Comparison of ENCODE assay signal across 1 cellular context in genomic region chr15:39171944-39172368, GRCh38.
TF ChIP-seq lines count a peak whose summit lies in the region.

No MANE protein-coding gene starts in this region.

TF ChIP-seq in HepG2, 621 proteins besides CTCF, POLR2A, EP300 and RAD21 (continued from another document and continues in another):
- TF ChIP-seq ZHX1 (CRISPR knock-in tag; IDR thresholded peaks at IDR 0.05; ENCODE audit: low read depth) (no peak), ZNF225 (CRISPR knock-in tag; IDR thresholded peaks at IDR 0.05) (no peak), RXRB (CRISPR knock-in tag; IDR thresholded peaks at IDR 0.05; ENCODE audit: borderline replicate concordance) (peak; percentile 23; the same call in 1 of the 2 replicates), ZFP1 (CRISPR knock-in tag; IDR thresholded peaks at IDR 0.05) (no peak), PITX1 (CRISPR knock-in tag; IDR thresholded peaks at IDR 0.05) (0 out of 2 replicates have a peak, but pooled peaks have one; percentile 18), FOSL2 (CRISPR knock-in tag; IDR thresholded peaks at IDR 0.05) (peak; percentile 88), CBFB (CRISPR knock-in tag; IDR thresholded peaks at IDR 0.05) (0 out of 2 replicates have a peak, but pooled peaks have one; percentile 50), ELF1 (CRISPR knock-in tag; IDR thresholded peaks at IDR 0.05) (peak; percentile 15; the same call in 1 of the 2 replicates), HOMEZ (CRISPR knock-in tag; IDR thresholded peaks at IDR 0.05; ENCODE audit: low read depth) (peak; percentile 83), ZNF564 (CRISPR knock-in tag; IDR thresholded peaks at IDR 0.05) (no peak), ZNF367 (CRISPR knock-in tag; IDR thresholded peaks at IDR 0.05; ENCODE audit: borderline replicate concordance) (no peak), ZNF430 (CRISPR knock-in tag; IDR thresholded peaks at IDR 0.05) (0 out of 2 replicates have a peak, but pooled peaks have one; percentile 26), ZNF572 (CRISPR knock-in tag; IDR thresholded peaks at IDR 0.05) (no peak), ARID5B (CRISPR knock-in tag; IDR thresholded peaks at IDR 0.05) (peak; percentile 61; the same call in 1 of the 2 replicates), NFIC (IDR thresholded peaks at IDR 0.05; ENCODE audit: low read length) (peak; percentile 43; the same call in 1 of the 2 replicates), RARA (CRISPR knock-in tag; IDR thresholded peaks at IDR 0.05) (0 out of 2 replicates have a peak, but pooled peaks have one; percentile 14), HNF4A (CRISPR knock-in tag; IDR thresholded peaks at IDR 0.05) (0 out of 2 replicates have a peak, but pooled peaks have one; percentile 4), BCL6 (CRISPR knock-in tag; IDR thresholded peaks at IDR 0.05) (0 out of 2 replicates have a peak, but pooled peaks have one; percentile 23), KLF15 (CRISPR knock-in tag; IDR thresholded peaks at IDR 0.05; ENCODE audit: borderline replicate concordance) (no peak), TEAD3 (CRISPR knock-in tag; optimal IDR thresholded peaks at IDR 0.05; ENCODE audit: borderline replicate concordance) (peak; percentile 72), SNAPC5 (CRISPR knock-in tag; IDR thresholded peaks at IDR 0.05; ENCODE audit: borderline replicate concordance) (no peak), BATF2 (CRISPR knock-in tag; IDR thresholded peaks at IDR 0.05) (no peak), ATF2 (CRISPR knock-in tag; IDR thresholded peaks at IDR 0.05) (0 out of 2 replicates have a peak, but pooled peaks have one; percentile 20), HMG20A (CRISPR knock-in tag; IDR thresholded peaks at IDR 0.05; ENCODE audit: borderline replicate concordance) (peak; percentile 28; the same call in 1 of the 2 replicates), ZBTB40 (IDR thresholded peaks at IDR 0.05) (no peak), ZBTB40 (CRISPR knock-in tag; IDR thresholded peaks at IDR 0.05) (no peak), THAP11 (CRISPR knock-in tag; IDR thresholded peaks at IDR 0.05) (0 out of 2 replicates have a peak, but pooled peaks have one; percentile 27), ZBTB25 (CRISPR knock-in tag; IDR thresholded peaks at IDR 0.05) (peak; percentile 49; the same call in 1 of the 2 replicates), ELF3 (CRISPR knock-in tag; IDR thresholded peaks at IDR 0.05) (0 out of 2 replicates have a peak, but pooled peaks have one; percentile 40), MIER3 (CRISPR knock-in tag; IDR thresholded peaks at IDR 0.05; ENCODE audit: borderline replicate concordance) (peak; percentile 44; the same call in 1 of the 2 replicates), TFAP4 (IDR thresholded peaks at IDR 0.05; ENCODE audit: borderline replicate concordance, low read depth) (peak; percentile 88), SMAD3 (CRISPR knock-in tag; IDR thresholded peaks at IDR 0.05) (peak; percentile 49; the same call in 1 of the 2 replicates), PHF5A (CRISPR knock-in tag; IDR thresholded peaks at IDR 0.05; ENCODE audit: low read depth, unreplicated experiment) (peak; percentile 46), ZZZ3 (CRISPR knock-in tag; IDR thresholded peaks at IDR 0.05; ENCODE audit: borderline replicate concordance) (no peak), SOX13 (IDR thresholded peaks at IDR 0.05) (no peak), SOX13 (CRISPR knock-in tag; conservative IDR thresholded peaks at IDR 0.05 in 1 of 2, IDR thresholded peaks at IDR 0.05 in 1 of 2) (peak in 1 of 2 experiments; percentile 23; a peak in 1 of 4 replicates)
